Comparison of ENCODE assay signal across 28 cellular contexts in genomic region chr15:78372880-78373279, GRCh38. TPM values are rescaled to one million over a fixed set of nuclear protein-coding genes. Genes with fewer than 3 reads are reported as not detected.
DNase-seq lines count a peak whose midpoint lies in the region; ATAC-seq and TF ChIP-seq lines count a peak whose summit lies in the region.
"Had no signal": no experiment of that assay in that cellular context is flagged by ENCODE, and none has a peak within 500 bp of the region (broad histone marks: within the 10 kb centered on the region; RNA-seq: fewer than 3 reads in every experiment).

No MANE protein-coding gene starts in this region.

- intact Hi-C loops in HCT116 (cut with micrococcal nuclease), result no loop called here
- intact Hi-C loops in spleen (cut with DNase I; ENCODE audit: low total_unique reads), result no loop called here

- H4K20me1 ChIP-seq in HCT116 (ENCODE audit: insufficient read depth), result no peaks in the 10 kb centered on the region

- H3K27me3 ChIP-seq in HCT116 (ENCODE audit: insufficient read depth, low read length) (no peaks in the 10 kb centered on the region), Peyer's patch (no peaks in the 10 kb centered on the region), spleen (replicated peaks in 1 of 7) (no peaks in the 10 kb centered on the region)
- H3K27me3 ChIP-seq: ovary, SJSA1 had no signal

- H3K9me3 ChIP-seq in HCT116 (ENCODE audit: control insufficient read depth in 1 of 2, insufficient read depth in 1 of 2, low read depth in 1 of 2, low read length in 2 of 2), result no peaks in the 10 kb centered on the region
- H3K9me3 ChIP-seq in Peyer's patch, result no peaks in the 10 kb centered on the region
- no peaks in the 10 kb centered on the region for H3K9me3 ChIP-seq in spleen
- H3K9me3 ChIP-seq: ovary, SJSA1 had no signal

- in situ Hi-C loops in ACHN (cut with HindIII; ENCODE audit: low pct_ligation_motif_present, low pct_unique_long_range_greater_than_20kb, low sequenced_read_pairs), result no loop called here

- peak; percentile 87 for ATAC-seq in HCT116
- ATAC-seq: activated CD8-positive, alpha-beta T cell treated with anti-CD3 and anti-CD28 coated beads, Interleukin-2, amount 10 ng/mL, durations not matched to agents 7 days and 5 days; activated naive CD8-positive, alpha-beta T cell treated with anti-CD3 and anti-CD28 coated beads, Interleukin-2, amount 50 U/mL, for 24 hours; left ventricle myocardium superior; natural killer cell treated with Interleukin-12 subunit alpha and Interleukin-12 subunit beta and Interleukin-15 and Interleukin-18, amount 100 ng/mL, for 72 hours had no signal

- H3K9me2 ChIP-seq in HCT116 (ENCODE audit: insufficient read depth), result no peaks in the 10 kb centered on the region

- H3K9ac ChIP-seq in HCT116 (ENCODE audit: low read length), result no peak overlapping the region

- peak; percentile 21 for DNase-seq in HCT116 (ENCODE audit: low read depth, low spot score)
- peak in 2 of 3 donors; percentile 85 to 87 for DNase-seq in Peyer's patch
- DNase-seq in iPS-NIHi7 (ENCODE audit: extremely low spot score), result peak; percentile 62
- DNase-seq in spleen, result peak; percentile 50
- no peak for DNase-seq in ACHN
- no peak for DNase-seq in NCI-H510A (lab: John Stamatoyannopoulos, UW)
- DNase-seq in NCI-H345 treated with DMSO at 0.1 percent for 48 hours (lab: John Stamatoyannopoulos, UW; ENCODE audit: unreplicated experiment), result no peak
- DNase-seq: activated CD8-positive, alpha-beta T cell treated with anti-CD3 and anti-CD28 coated beads, Interleukin-2, amount 10 ng/mL, durations not matched to agents 7 days and 5 days; activated gamma-delta T cell; activated naive CD8-positive, alpha-beta T cell treated with anti-CD3 and anti-CD28 coated beads, Interleukin-2, amount 50 U/mL, for 24 hours; activated T-cell treated with anti-CD3 and anti-CD28 coated beads for 4 hours; AML-193; DMS79 treated with DMSO at 0.1 percent for 48 hours; HCEC 1CT; left ventricle myocardium superior; midbrain; NCI-H1417; NCI-H2081; NCI-H510A treated with DMSO at 0.1 percent for 48 hours; NK-92 treated with Interleukin-12 subunit alpha and Interleukin-12 subunit beta, amount 100 ng/mL, for 24 hours; ovary; stimulated activated CD4-positive, alpha-beta T cell treated with anti-CD3 and anti-CD28 coated beads, Interleukin-4, amount 100 ng/mL, for 4 hours; stimulated activated naive CD4-positive, alpha-beta T cell treated with Interleukin-2 at 50 U/mL for 16 hours had no signal

- TF ChIP-seq RAD21 in HCT116 (IDR thresholded peaks at IDR 0.05; ENCODE audit: low read depth), result no peak

- no peak overlapping the region for H3K27ac ChIP-seq in HCT116 (ENCODE audit: low read depth, low read length)
- H3K27ac ChIP-seq in Peyer's patch, result peak overlapping the region in 2 of 4 donors; percentile 24 to 67
- no peak overlapping the region for H3K27ac ChIP-seq in spleen
- H3K27ac ChIP-seq: epithelial cell of prostate, ovary, SJSA1 had no signal

- no peak overlapping the region for H2AFZ ChIP-seq in HCT116 (ENCODE audit: low read depth, low read length, poor library complexity, severe bottlenecking)

- no peaks in the 10 kb centered on the region for H3K79me2 ChIP-seq in HCT116 (ENCODE audit: insufficient read depth, low read length)

- no peaks in the 10 kb centered on the region for H3K36me3 ChIP-seq in HCT116 (ENCODE audit: control insufficient read depth in 1 of 2, insufficient read depth in 2 of 2, low read length in 2 of 2)
- H3K36me3 ChIP-seq in Peyer's patch, result no peaks in the 10 kb centered on the region
- no peaks in the 10 kb centered on the region for H3K36me3 ChIP-seq in spleen
- H3K36me3 ChIP-seq: ovary, SJSA1 had no signal

- WGBS in spleen, 5 donors, result 75 to 90% (median 85%) methylated on average over 4 to 5 of the region's 5 CpGs

- no peak for TF ChIP-seq CTCF in HCT116 (IDR thresholded peaks at IDR 0.05 in 2 of 3, conservative IDR thresholded peaks at IDR 0.05 in 1 of 3; ENCODE audit: borderline replicate concordance in 1 of 3, insufficient read depth in 1 of 3, low read depth in 2 of 3, low read length in 2 of 3)
- TF ChIP-seq CTCF in Peyer's patch (IDR thresholded peaks at IDR 0.05), result no peak
- TF ChIP-seq CTCF in spleen (IDR thresholded peaks at IDR 0.05 in 8 of 11, conservative IDR thresholded peaks at IDR 0.05 in 3 of 11), result no peak

- BruUV-seq in HCT116 (replicated peaks; lab: Mats Ljungman, UMichigan), result no TSS peak

- RAD21 ChIA-PET in HCT116 (lab: Charles Lee; ENCODE audit: low non-redundant PET in 1 of 2, low total read pairs in 2 of 2, uncharacterized antibody in 2 of 2, unreplicated experiment in 2 of 2), result no interaction called here

- H3K4me1 ChIP-seq in HCT116 (ENCODE audit: control insufficient read depth in 1 of 2, insufficient read depth in 2 of 2, low read length in 2 of 2), result peaks cover 17 to 27% of the 10 kb centered on the region in 2 experiments
- H3K4me1 ChIP-seq in Peyer's patch, result peaks cover 0 to 27% (median 4%) of the 10 kb centered on the region in 4 donors
- H3K4me1 ChIP-seq in spleen, result no peaks in the 10 kb centered on the region

- TF ChIP-seq POLR2A in HCT116 (IDR thresholded peaks at IDR 0.05; ENCODE audit: borderline replicate concordance, extremely low read depth, insufficient read depth, insufficient read length), result no peak
- peak in 1 of 2 donors; percentile 20 for TF ChIP-seq POLR2A in Peyer's patch (IDR thresholded peaks at IDR 0.05)
- no peak for TF ChIP-seq POLR2A in spleen (IDR thresholded peaks at IDR 0.05)

- H3K4me3 ChIP-seq in HCT116 (replicated peaks in 1 of 2; ENCODE audit: low read depth in 1 of 2, low read length in 2 of 2), result no peak overlapping the region
- H3K4me3 ChIP-seq in Peyer's patch, result no peak overlapping the region
- no peak overlapping the region for H3K4me3 ChIP-seq in spleen
- H3K4me3 ChIP-seq: ovary, SJSA1 had no signal

- POLR2A ChIA-PET in HCT116 (lab: Charles Lee), result no interaction called here

- CTCF ChIA-PET in HCT116 (lab: Charles Lee), result no interaction called here

- peak overlapping the region; percentile 50 for H3K4me2 ChIP-seq in HCT116 (ENCODE audit: low read length)

TF ChIP-seq in HCT116, 20 proteins besides CTCF, POLR2A, EP300 and RAD21:
- TF ChIP-seq ATF3 (IDR thresholded peaks at IDR 0.05) (no peak), SRF (IDR thresholded peaks at IDR 0.05; ENCODE audit: low read depth) (no peak), SP1 (IDR thresholded peaks at IDR 0.05; ENCODE audit: low read depth) (no peak), FOSL1 (IDR thresholded peaks at IDR 0.05; ENCODE audit: low read depth) (no peak), TCF7L2 (IDR thresholded peaks at IDR 0.05; ENCODE audit: borderline replicate concordance, extremely low read depth, insufficient read depth, insufficient read length) (no peak), ZNF274 (IDR thresholded peaks at IDR 0.05; ENCODE audit: low read depth, low read length) (no peak)

RNA-seq across cellular contexts. Expression of gene CRABP1, which starts 32.7 kb away (rescaled TPM):
- total RNA-seq in HCT116 (2021; ENCODE audit: unreplicated experiment) (0.47 TPM), Peyer's patch (1 to 10 TPM in 1 of 4 donors, not detected in 3; 2.1 TPM), spleen (100 to 1,000 TPM in 1 of 7 donors, 10 to 100 TPM in 6; 18.7 to 159 (median 30.8) TPM)
- not detected in 2 replicates for polyA plus RNA-seq in HCT116 (2012)
- 10 to 100 TPM in 1 of 3 donors, 1 to 10 TPM in 2; 3.5 to 29.1 (median 6.3) TPM for polyA plus RNA-seq in spleen
- total RNA-seq: activated CD8-positive, alpha-beta T cell treated with anti-CD3 and anti-CD28 coated beads, Interleukin-2, amount 10 ng/mL, durations not matched to agents 7 days and 5 days; fibroblast of villous mesenchyme; left ventricle myocardium superior; M059J; natural killer cell treated with Interleukin-12 subunit alpha and Interleukin-12 subunit beta and Interleukin-15 and Interleukin-18, amount 100 ng/mL, for 72 hours; SJSA1 had no signal

Comparison
In these comparisons a context has a peak if more than half of its experiments do, and no peak if none do; other contexts are left out.
1. DNase-seq: peak in HCT116 (single experiment), Peyer's patch (2 of 3), iPS-NIHi7 (single experiment) and spleen (single experiment); none in ACHN (single experiment), NCI-H510A (single experiment) and NCI-H345 treated with DMSO at 0.1 percent for 48 hours (single experiment).
2. RNA of gene CRABP1, which starts 32.7 kb away (total RNA-seq): 18.7 to 159 TPM in spleen; 2.1 TPM in Peyer's patch and 0.47 TPM in HCT116 (single experiment); every median in the first group is over 4 times any median in the second.